Comparison of ENCODE assay signal across 11 cellular contexts in genomic region chr12:25997401-25997973, GRCh38. TPM values are rescaled to one million over a fixed set of nuclear protein-coding genes. Genes with fewer than 3 reads are reported as not detected.
DNase-seq lines count a peak whose midpoint lies in the region; ATAC-seq and FAIRE-seq lines count a peak whose summit lies in the region.
"Had no signal": no experiment of that assay in that cellular context is flagged by ENCODE, and none has a peak within 500 bp of the region (broad histone marks: within the 10 kb centered on the region; RNA-seq: fewer than 3 reads in every experiment).

No MANE protein-coding gene starts in this region.

- no peaks in the 10 kb centered on the region for H4K20me1 ChIP-seq in GM23248 (ENCODE audit: insufficient read depth)

- peaks cover 63% of the 10 kb centered on the region for H3F3A ChIP-seq in GM23248 (ENCODE audit: insufficient read depth)

- FAIRE-seq in frontal cortex (lab: Jason Lieb, UNC): no peak

- peak overlapping the region; percentile 86 for H3K27ac ChIP-seq in GM23248
- H3K27ac ChIP-seq in SJSA1: peak overlapping the region; percentile 96
- peak overlapping the region; percentile 14 for H3K27ac ChIP-seq in rectal smooth muscle tissue (ENCODE audit: low read depth, low read length)
- H3K27ac ChIP-seq: vagina had no signal

- peak overlapping the region; percentile 89 for H3K4me2 ChIP-seq in GM23248 (ENCODE audit: unreplicated experiment)

- no peak overlapping the region for H2AFZ ChIP-seq in GM23248

- peak; percentile 93 for DNase-seq in GM23248
- peak in 1 of 2 experiments; percentile 95 for DNase-seq in SJSA1 (ENCODE audit: low read depth in 1 of 2, low spot score in 2 of 2)
- peak; percentile 84 for DNase-seq in fibroblast of the conjunctiva (ENCODE audit: low read depth)
- DNase-seq in hippocampal formation (lab: John Stamatoyannopoulos, UW): no peak
- no peak for DNase-seq in frontal cortex (ENCODE audit: low spot score in 2 of 2)
- DNase-seq: MG63 had no signal

- H3K9me3 ChIP-seq in GM23248 (ENCODE audit: low read depth) (no peaks in the 10 kb centered on the region), SJSA1 (replicated peaks) (no peaks in the 10 kb centered on the region)
- H3K9me3 ChIP-seq: vagina had no signal

- peaks cover 73% of the 10 kb centered on the region for H3K4me1 ChIP-seq in GM23248 (ENCODE audit: insufficient read depth)
- H3K4me1 ChIP-seq in SJSA1 (replicated peaks): peaks cover 62% of the 10 kb centered on the region
- H3K4me1 ChIP-seq in rectal smooth muscle tissue (ENCODE audit: control insufficient read depth, insufficient read depth, low read length): peaks cover 34% of the 10 kb centered on the region

- H3K36me3 ChIP-seq in GM23248 (ENCODE audit: low read depth) (peaks cover 2% of the 10 kb centered on the region; the same call in 1 of the 2 replicates), SJSA1 (peaks cover under 1% of the 10 kb centered on the region; the same call in 1 of the 2 replicates), rectal smooth muscle tissue (ENCODE audit: control insufficient read depth, insufficient read depth, low read length) (no peaks in the 10 kb centered on the region)
- H3K36me3 ChIP-seq: MG63, vagina had no signal

- no peaks in the 10 kb centered on the region for H3K27me3 ChIP-seq in GM23248 (replicated peaks; ENCODE audit: insufficient read depth)
- no peaks in the 10 kb centered on the region for H3K27me3 ChIP-seq in SJSA1 (replicated peaks)
- no peaks in the 10 kb centered on the region for H3K27me3 ChIP-seq in rectal smooth muscle tissue (ENCODE audit: control insufficient read depth, insufficient read depth, low read length)
- H3K27me3 ChIP-seq: MG63, vagina had no signal

- WGBS in GM23248 (ENCODE audit: low coverage in 1 of 2, low lambda C conversion rate in 2 of 2, missing lambda C conversion rate in 2 of 2), 2 experiments: 0 to 1% methylated on average over 5 of the region's 5 CpGs

- ATAC-seq in GM21390 (IDR thresholded peaks at IDR 0.05; ENCODE audit: unreplicated experiment) (no peak), GM19467 (IDR thresholded peaks at IDR 0.05; ENCODE audit: unreplicated experiment) (no peak)
- ATAC-seq: activated T-helper 17 cell treated with anti-CD3 and anti-CD28 coated beads, Interleukin-2, amount 50 U/mL, for 72 hours had no signal

- peak overlapping the region; percentile 57 for H3K4me3 ChIP-seq in GM23248
- H3K4me3 ChIP-seq in SJSA1: no peak overlapping the region
- H3K4me3 ChIP-seq in rectal smooth muscle tissue (ENCODE audit: low read length): no peak overlapping the region
- H3K4me3 ChIP-seq: MG63, vagina had no signal

- H3K9ac ChIP-seq in GM23248: peak overlapping the region; percentile 66
- no peak overlapping the region for H3K9ac ChIP-seq in rectal smooth muscle tissue (ENCODE audit: low read length)

- peaks cover 94% of the 10 kb centered on the region for H3K79me2 ChIP-seq in GM23248 (ENCODE audit: insufficient read depth)

- H3K9me2 ChIP-seq in GM23248 (ENCODE audit: insufficient read depth): no peaks in the 10 kb centered on the region

- in situ Hi-C loops in GM23248 (cut with MboI): no loop called here

RNA-seq across cellular contexts. Expression of gene RASSF8, which starts 39.0 kb away (rescaled TPM):
- total RNA-seq in GM23248 (2014; rRNA removed; shearing (Covaris generic)): 80.1 and 108 TPM in 2 replicates
- 11.2 and 13.6 TPM in 2 replicates for polyA plus RNA-seq in GM23248 (2016; fragmentation: Nextera tagmentation; extraction: Ambion mirVana)
- 43.5 and 65.0 TPM in 2 replicates for total RNA-seq in SJSA1 (2014; rRNA removed; shearing (Covaris generic))
- 19.2 TPM for total RNA-seq in frontal cortex

Comparison
In these comparisons a context has a peak if more than half of its experiments do, and no peak if none do; other contexts are left out.
1. DNase-seq: peak in GM23248 (single experiment) and fibroblast of the conjunctiva (single experiment); none in hippocampal formation (0 of 2) and frontal cortex (0 of 2).
2. H3K27ac ChIP-seq: peak in every context shown above with its lines; median percentile 96 in SJSA1; 86 in GM23248; 14 in rectal smooth muscle tissue.